19 cellular contexts compared by ENCODE assay signal in genomic region chr1:192563129-192563528, GRCh38. TPM values are rescaled to one million over a fixed set of nuclear protein-coding genes. Genes with fewer than 3 reads are reported as not detected.
A peak's percentile ranks its signal among the peaks of the same experiment; 100 is the strongest.
DNase-seq lines count a peak whose midpoint lies in the region; ATAC-seq and TF ChIP-seq lines count a peak whose summit lies in the region.
"Had no signal": no experiment of that assay in that cellular context is flagged by ENCODE, and none has a peak within 500 bp of the region (broad histone marks: within the 10 kb centered on the region; RNA-seq: fewer than 3 reads in every experiment).

No MANE protein-coding gene starts in this region.

- no peak overlapping the region for H2BK5ac ChIP-seq in neuronal stem cell (ENCODE audit: low read length)

- no peak for TF ChIP-seq POLR2A in esophagus muscularis mucosa (IDR thresholded peaks at IDR 0.05; ENCODE audit: low read depth)

- CTCF ChIA-PET in activated CD8-positive, alpha-beta T cell treated with anti-CD3 and anti-CD28 coated beads, Interleukin-2, amount 10 ng/mL, durations not matched to agents 7 days and 5 days (lab: Charles Lee) = interaction anchor here (1.2 kb wide), 1 partner anchor 28 kb away, joined by 3 read pairs; no protein-coding TSS in a partner anchor

- no peak overlapping the region for H2AK5ac ChIP-seq in neuronal stem cell (ENCODE audit: low read depth, low read length)

- H3K4me1 ChIP-seq in neuronal stem cell (ENCODE audit: control insufficient read depth in 2 of 2, insufficient read depth in 1 of 2, low read depth in 1 of 2, low read length in 2 of 2) (peaks cover 0 to 6% of the 10 kb centered on the region in 2 donors), esophagus muscularis mucosa (peaks cover 0 to 21% (median 14%) of the 10 kb centered on the region in 4 donors)
- H3K4me1 ChIP-seq in effector memory CD4-positive, alpha-beta T cell (ENCODE audit: control insufficient read depth, insufficient read depth, low read length, poor library complexity, severe bottlenecking) = peaks cover 9% of the 10 kb centered on the region
- H3K4me1 ChIP-seq: HAP-1 had no signal

- TF ChIP-seq EP300 in esophagus muscularis mucosa (IDR thresholded peaks at IDR 0.05) = no peak

- no peak for DNase-seq in stimulated activated naive CD8-positive, alpha-beta T cell treated with anti-CD3 and anti-CD28 coated beads, Interleukin-15, Interleukin-2, amounts not matched to agents 100 U/mL and 50 U/mL, for 24 hours
- no peak for DNase-seq in stimulated activated naive CD8-positive, alpha-beta T cell treated with anti-CD3 and anti-CD28 coated beads, Interleukin-15, amount 100 ng/mL, for 72 hours
- DNase-seq in activated CD8-positive, alpha-beta T cell treated with anti-CD3 and anti-CD28 coated beads, Interleukin-2, amount 10 ng/mL, durations not matched to agents 7 days and 5 days = no peak
- DNase-seq in neuronal stem cell (ENCODE audit: low spot score) (no peak), esophagus muscularis mucosa (ENCODE audit: extremely low spot score) (no peak), NCI-H446 (lab: John Stamatoyannopoulos, UW) (no peak)
- no peak for DNase-seq in effector memory CD4-positive, alpha-beta T cell
- DNase-seq: C1 segment of cervical spinal cord; Calu3; CD4-positive, alpha-beta T cell; DMS 273 treated with DMSO at 0.1 percent for 48 hours; GOT3; HFFc6 had no signal

- H3K4me1 Mint-ChIP-seq in stimulated activated naive CD8-positive, alpha-beta T cell treated with anti-CD3 and anti-CD28 coated beads, Interleukin-15, amount 100 ng/mL, for 72 hours = peaks cover 61% of the 10 kb centered on the region
- H3K4me1 Mint-ChIP-seq in activated CD8-positive, alpha-beta T cell treated with anti-CD3 and anti-CD28 coated beads, Interleukin-2, amount 10 ng/mL, durations not matched to agents 7 days and 5 days (ENCODE audit: low read depth) = peaks cover 44% of the 10 kb centered on the region
- peaks cover 78% of the 10 kb centered on the region for H3K4me1 Mint-ChIP-seq in stimulated activated naive CD8-positive, alpha-beta T cell treated with anti-CD3 and anti-CD28 coated beads, Interleukin-15, Interleukin-2, amounts not matched to agents 100 ng/mL and 50 ng/mL, for 24 hours (ENCODE audit: low read depth)

- no peak overlapping the region for H4K8ac ChIP-seq in neuronal stem cell (ENCODE audit: low read depth, low read length)

- TF ChIP-seq CTCF in esophagus muscularis mucosa (IDR thresholded peaks at IDR 0.05) = no peak

- no CpG with 5 or more reads among the region's 3 CpGs for WGBS in neuronal stem cell (ENCODE audit: extremely low coverage in 2 of 2, insufficient read length in 2 of 2, insufficient replicate concordance in 1 of 2), 2 donors
- 95% methylated on average over 3 of the region's 3 CpGs for WGBS in esophagus muscularis mucosa

- no peak overlapping the region for H3K23ac ChIP-seq in neuronal stem cell (ENCODE audit: low read depth, low read length, poor library complexity)

- no peak overlapping the region for H3K9ac ChIP-seq in neuronal stem cell (ENCODE audit: low read depth, low read length, poor library complexity)

- H3K27ac Mint-ChIP-seq in stimulated activated naive CD8-positive, alpha-beta T cell treated with anti-CD3 and anti-CD28 coated beads, Interleukin-15, amount 100 ng/mL, for 72 hours = no peak overlapping the region
- peak overlapping the region; percentile 5 for H3K27ac Mint-ChIP-seq in activated CD8-positive, alpha-beta T cell treated with anti-CD3 and anti-CD28 coated beads, Interleukin-2, amount 10 ng/mL, durations not matched to agents 7 days and 5 days
- peak overlapping the region; percentile 77 for H3K27ac Mint-ChIP-seq in stimulated activated naive CD8-positive, alpha-beta T cell treated with anti-CD3 and anti-CD28 coated beads, Interleukin-15, Interleukin-2, amounts not matched to agents 100 ng/mL and 50 ng/mL, for 24 hours
- H3K27ac Mint-ChIP-seq: B cell; CD4-positive, alpha-beta T cell; HFFc6 had no signal

- H3K4me2 ChIP-seq in neuronal stem cell (ENCODE audit: insufficient read depth, low read length, poor library complexity, severe bottlenecking) = no peak overlapping the region

- POLR2A ChIA-PET in activated CD8-positive, alpha-beta T cell treated with anti-CD3 and anti-CD28 coated beads, Interleukin-2, amount 10 ng/mL, durations not matched to agents 7 days and 5 days (lab: Charles Lee) = no interaction called here

- H2AFZ ChIP-seq in neuronal stem cell (ENCODE audit: low read length) = peak overlapping the region; percentile 32

- H3K4me3 ChIP-seq in neuronal stem cell (ENCODE audit: low read length in 2 of 2) (no peak overlapping the region), esophagus muscularis mucosa (no peak overlapping the region)
- no peak overlapping the region for H3K4me3 ChIP-seq in effector memory CD4-positive, alpha-beta T cell (ENCODE audit: insufficient read depth, low read depth, low read length, poor library complexity, severe bottlenecking)
- H3K4me3 ChIP-seq: GM12878, HAP-1 had no signal

- no peak overlapping the region for H4K91ac ChIP-seq in neuronal stem cell (ENCODE audit: low read depth, low read length, poor library complexity)

- H3K4ac ChIP-seq in neuronal stem cell (ENCODE audit: low read length) = no peak overlapping the region

- no peaks in the 10 kb centered on the region for H3K9me3 ChIP-seq in neuronal stem cell (replicated peaks in 1 of 2; ENCODE audit: control insufficient read depth in 2 of 2, insufficient read depth in 1 of 2, low read depth in 1 of 2, low read length in 2 of 2)
- H3K9me3 ChIP-seq in esophagus muscularis mucosa = no peaks in the 10 kb centered on the region
- no peaks in the 10 kb centered on the region for H3K9me3 ChIP-seq in effector memory CD4-positive, alpha-beta T cell (ENCODE audit: control insufficient read depth, low read length)
- H3K9me3 ChIP-seq: HAP-1 had no signal

- no peak overlapping the region for H3K18ac ChIP-seq in neuronal stem cell (ENCODE audit: low read length)

- H3K27ac ChIP-seq in neuronal stem cell (replicated peaks; ENCODE audit: low read length) (no peak overlapping the region), esophagus muscularis mucosa (replicated peaks in 1 of 4) (no peak overlapping the region)
- no peak overlapping the region for H3K27ac ChIP-seq in effector memory CD4-positive, alpha-beta T cell (ENCODE audit: insufficient read depth, low read length, poor library complexity, severe bottlenecking)

- no peak overlapping the region for H2BK15ac ChIP-seq in neuronal stem cell (ENCODE audit: low read length)

- H3K27me3 ChIP-seq in neuronal stem cell (ENCODE audit: control insufficient read depth in 3 of 3, insufficient read depth in 3 of 3, low read depth in 1 of 3, low read length in 3 of 3) (no peaks in the 10 kb centered on the region), esophagus muscularis mucosa (no peaks in the 10 kb centered on the region)
- H3K27me3 ChIP-seq in effector memory CD4-positive, alpha-beta T cell (replicated peaks; ENCODE audit: control insufficient read depth, insufficient read depth, low read length, poor library complexity, severe bottlenecking) = no peaks in the 10 kb centered on the region

- peak overlapping the region in 1 of 2 donors; percentile 3 for H3K4me3 Mint-ChIP-seq in stimulated activated naive CD8-positive, alpha-beta T cell treated with anti-CD3 and anti-CD28 coated beads, Interleukin-15, amount 100 ng/mL, for 72 hours
- H3K4me3 Mint-ChIP-seq in activated CD8-positive, alpha-beta T cell treated with anti-CD3 and anti-CD28 coated beads, Interleukin-2, amount 10 ng/mL, durations not matched to agents 7 days and 5 days = no peak overlapping the region
- no peak overlapping the region for H3K4me3 Mint-ChIP-seq in stimulated activated naive CD8-positive, alpha-beta T cell treated with anti-CD3 and anti-CD28 coated beads, Interleukin-15, Interleukin-2, amounts not matched to agents 100 ng/mL and 50 ng/mL, for 24 hours
- H3K4me3 Mint-ChIP-seq: B cell; CD4-positive, alpha-beta T cell; HFFc6 had no signal

- H3K79me1 ChIP-seq in neuronal stem cell (ENCODE audit: low read depth, low read length) = no peaks in the 10 kb centered on the region

- intact Hi-C loops in esophagus muscularis mucosa (cut with DNase I) = no loop called here

- peaks cover 2% of the 10 kb centered on the region for H3K36me3 Mint-ChIP-seq in activated CD8-positive, alpha-beta T cell treated with anti-CD3 and anti-CD28 coated beads, Interleukin-2, amount 10 ng/mL, durations not matched to agents 7 days and 5 days (ENCODE audit: low read depth)
- H3K36me3 Mint-ChIP-seq in stimulated activated naive CD8-positive, alpha-beta T cell treated with anti-CD3 and anti-CD28 coated beads, Interleukin-15, Interleukin-2, amounts not matched to agents 100 ng/mL and 50 ng/mL, for 24 hours (ENCODE audit: low read depth) = no peaks in the 10 kb centered on the region

- no peak overlapping the region for H3K14ac ChIP-seq in neuronal stem cell (ENCODE audit: low read length)

- no peak overlapping the region for H2BK12ac ChIP-seq in neuronal stem cell (ENCODE audit: low read length)

- H2BK120ac ChIP-seq in neuronal stem cell (ENCODE audit: low read depth, low read length) = no peak overlapping the region

- no peaks in the 10 kb centered on the region for H3K27me3 Mint-ChIP-seq in stimulated activated naive CD8-positive, alpha-beta T cell treated with anti-CD3 and anti-CD28 coated beads, Interleukin-15, amount 100 ng/mL, for 72 hours
- no peaks in the 10 kb centered on the region for H3K27me3 Mint-ChIP-seq in activated CD8-positive, alpha-beta T cell treated with anti-CD3 and anti-CD28 coated beads, Interleukin-2, amount 10 ng/mL, durations not matched to agents 7 days and 5 days (ENCODE audit: low read depth)
- H3K27me3 Mint-ChIP-seq in stimulated activated naive CD8-positive, alpha-beta T cell treated with anti-CD3 and anti-CD28 coated beads, Interleukin-15, Interleukin-2, amounts not matched to agents 100 ng/mL and 50 ng/mL, for 24 hours = no peaks in the 10 kb centered on the region
- H3K27me3 Mint-ChIP-seq: CD4-positive, alpha-beta T cell had no signal

- no peaks in the 10 kb centered on the region for H3K9me3 Mint-ChIP-seq in stimulated activated naive CD8-positive, alpha-beta T cell treated with anti-CD3 and anti-CD28 coated beads, Interleukin-15, amount 100 ng/mL, for 72 hours
- no peaks in the 10 kb centered on the region for H3K9me3 Mint-ChIP-seq in activated CD8-positive, alpha-beta T cell treated with anti-CD3 and anti-CD28 coated beads, Interleukin-2, amount 10 ng/mL, durations not matched to agents 7 days and 5 days (ENCODE audit: insufficient read depth)
- no peaks in the 10 kb centered on the region for H3K9me3 Mint-ChIP-seq in stimulated activated naive CD8-positive, alpha-beta T cell treated with anti-CD3 and anti-CD28 coated beads, Interleukin-15, Interleukin-2, amounts not matched to agents 100 ng/mL and 50 ng/mL, for 24 hours
- H3K9me3 Mint-ChIP-seq: CD4-positive, alpha-beta T cell; HFFc6 had no signal

- ATAC-seq in stimulated activated naive CD8-positive, alpha-beta T cell treated with anti-CD3 and anti-CD28 coated beads, Interleukin-15, Interleukin-2, amounts not matched to agents 100 U/mL and 50 U/mL, for 24 hours = peak; percentile 85
- ATAC-seq in stimulated activated naive CD8-positive, alpha-beta T cell treated with anti-CD3 and anti-CD28 coated beads, Interleukin-15, amount 100 ng/mL, for 72 hours = no peak
- ATAC-seq in activated CD8-positive, alpha-beta T cell treated with anti-CD3 and anti-CD28 coated beads, Interleukin-2, amount 10 ng/mL, durations not matched to agents 7 days and 5 days = no peak
- ATAC-seq: GM12878, HepG2 had no signal

- H3K36me3 ChIP-seq in neuronal stem cell (replicated peaks in 1 of 2; ENCODE audit: control insufficient read depth in 2 of 2, insufficient read depth in 2 of 2, low read length in 2 of 2) = no peaks in the 10 kb centered on the region
- H3K36me3 ChIP-seq in esophagus muscularis mucosa = no peaks in the 10 kb centered on the region
- H3K36me3 ChIP-seq in effector memory CD4-positive, alpha-beta T cell (ENCODE audit: control insufficient read depth, insufficient read depth, low read length) = no peaks in the 10 kb centered on the region
- H3K36me3 ChIP-seq: HAP-1 had no signal

RNA-seq across cellular contexts. Expression of gene RGS1, which starts 12.4 kb away (rescaled TPM):
- total RNA-seq in activated CD8-positive, alpha-beta T cell treated with anti-CD3 and anti-CD28 coated beads, Interleukin-2, amount 10 ng/mL, durations not matched to agents 7 days and 5 days = 10 to 100 TPM; 13.8 to 15.7 TPM
- not detected for polyA plus RNA-seq in neuronal stem cell (2013, experiment 1 of 2)
- polyA plus RNA-seq in neuronal stem cell (2013, experiment 2 of 2) = not detected
- total RNA-seq in esophagus muscularis mucosa = 10 to 100 TPM in 3 of 4 donors, 1 to 10 TPM in 1; 6.1 to 27.7 (median 12.5) TPM
- total RNA-seq: Calu3, Daoy, HepG2, HFFc6 had no signal
- polyA plus RNA-seq: HepG2 had no signal

Comparison
In these comparisons a context has a peak if more than half of its experiments do, and no peak if none do; other contexts are left out.
1. H3K27ac Mint-ChIP-seq: peak in activated CD8-positive, alpha-beta T cell treated with anti-CD3 and anti-CD28 coated beads, Interleukin-2, amount 10 ng/mL, durations not matched to agents 7 days and 5 days (single experiment) and stimulated activated naive CD8-positive, alpha-beta T cell treated with anti-CD3 and anti-CD28 coated beads, Interleukin-15, Interleukin-2, amounts not matched to agents 100 ng/mL and 50 ng/mL, for 24 hours (single experiment); none in stimulated activated naive CD8-positive, alpha-beta T cell treated with anti-CD3 and anti-CD28 coated beads, Interleukin-15, amount 100 ng/mL, for 72 hours (0 of 2).